9 cellular contexts compared by ENCODE assay signal in the genomic region with DNA sequence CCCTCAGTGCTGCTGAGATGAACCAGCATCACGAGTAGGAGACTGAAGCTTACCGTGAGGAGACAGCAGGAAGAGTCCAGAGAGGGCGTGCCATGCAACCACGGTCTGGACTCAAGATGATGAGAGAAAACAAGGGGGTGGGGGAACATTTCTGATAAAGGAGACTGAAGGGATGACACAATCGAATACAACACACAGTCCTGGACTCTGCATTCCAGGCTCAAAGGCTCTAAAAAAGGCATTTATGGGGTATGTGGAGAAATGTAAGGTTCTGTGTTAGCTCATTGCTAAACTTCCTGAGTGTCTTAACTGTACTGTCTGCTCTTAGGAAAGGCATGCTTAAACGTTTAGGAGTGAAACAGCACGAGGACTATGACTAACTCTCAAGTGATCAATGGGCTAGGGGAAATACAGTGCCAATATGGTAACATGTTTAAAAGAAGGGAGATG. TPM values are rescaled to one million over a fixed set of nuclear protein-coding genes. Genes with fewer than 3 reads are reported as not detected.
DNase-seq lines count a peak whose midpoint lies in the region; ATAC-seq lines count a peak whose summit lies in the region.
"Had no signal": no experiment of that assay in that cellular context is flagged by ENCODE, and none has a peak within 500 bp of the region (broad histone marks: within the 10 kb centered on the region; RNA-seq: fewer than 3 reads in every experiment).

No MANE protein-coding gene starts in this region.

- CTCF ChIA-PET in activated CD8-positive, alpha-beta memory T cell treated with anti-CD3 and anti-CD28 coated beads, Interleukin-2, amount 10 ng/mL, durations not matched to agents 7 days and 5 days (lab: Charles Lee) = interaction anchor here (0.7 to 1.5 kb wide), 2 partner anchors 9 to 22 kb away, joined by 3 to 6 read pairs; no protein-coding TSS in a partner anchor

- peaks cover 32% of the 10 kb centered on the region for H3K4me1 Mint-ChIP-seq in activated CD8-positive, alpha-beta memory T cell treated with anti-CD3 and anti-CD28 coated beads, Interleukin-2, amount 10 ng/mL, durations not matched to agents 7 days and 5 days
- H3K4me1 Mint-ChIP-seq in activated T-helper 17 cell treated with anti-CD3 and anti-CD28 coated beads, Interleukin-2, amount 50 U/mL, for 72 hours = peaks cover 12% of the 10 kb centered on the region

- peak overlapping the region; percentile 54 for H3K27ac Mint-ChIP-seq in activated CD8-positive, alpha-beta memory T cell treated with anti-CD3 and anti-CD28 coated beads, Interleukin-2, amount 10 ng/mL, durations not matched to agents 7 days and 5 days
- H3K27ac Mint-ChIP-seq in activated T-helper 17 cell treated with anti-CD3 and anti-CD28 coated beads, Interleukin-2, amount 50 U/mL, for 72 hours = peak overlapping the region; percentile 61

- no peak for ATAC-seq in activated CD8-positive, alpha-beta memory T cell treated with anti-CD3 and anti-CD28 coated beads, Interleukin-2, amount 10 ng/mL, durations not matched to agents 7 days and 5 days
- peak; percentile 88 for ATAC-seq in activated T-helper 17 cell treated with anti-CD3 and anti-CD28 coated beads, Interleukin-2, amount 50 U/mL, for 72 hours (replicated peaks)

- H3K4me3 Mint-ChIP-seq in activated CD8-positive, alpha-beta memory T cell treated with anti-CD3 and anti-CD28 coated beads, Interleukin-2, amount 10 ng/mL, durations not matched to agents 7 days and 5 days = no peak overlapping the region
- peak overlapping the region; percentile 42 for H3K4me3 Mint-ChIP-seq in activated T-helper 17 cell treated with anti-CD3 and anti-CD28 coated beads, Interleukin-2, amount 50 U/mL, for 72 hours

- H3K27me3 Mint-ChIP-seq in activated CD8-positive, alpha-beta memory T cell treated with anti-CD3 and anti-CD28 coated beads, Interleukin-2, amount 10 ng/mL, durations not matched to agents 7 days and 5 days = no peaks in the 10 kb centered on the region
- no peaks in the 10 kb centered on the region for H3K27me3 Mint-ChIP-seq in activated T-helper 17 cell treated with anti-CD3 and anti-CD28 coated beads, Interleukin-2, amount 50 U/mL, for 72 hours

- H3K9me3 Mint-ChIP-seq in activated CD8-positive, alpha-beta memory T cell treated with anti-CD3 and anti-CD28 coated beads, Interleukin-2, amount 10 ng/mL, durations not matched to agents 7 days and 5 days (ENCODE audit: low read depth) = no peaks in the 10 kb centered on the region
- no peaks in the 10 kb centered on the region for H3K9me3 Mint-ChIP-seq in activated T-helper 17 cell treated with anti-CD3 and anti-CD28 coated beads, Interleukin-2, amount 50 U/mL, for 72 hours

- DNase-seq in activated CD8-positive, alpha-beta memory T cell treated with anti-CD3 and anti-CD28 coated beads, Interleukin-2, amount 10 ng/mL, durations not matched to agents 7 days and 5 days = no peak
- no peak for DNase-seq in activated CD8-positive, alpha-beta memory T cell treated with anti-CD3 and anti-CD28 coated beads for 24 hours
- peak; percentile 63 for DNase-seq in hepatic stellate cell (ENCODE audit: low spot score)
- DNase-seq in stromal cell of bone marrow (ENCODE audit: low read depth) = peak; percentile 71
- no peak for DNase-seq in DMS53 treated with DMSO at 0.1 percent for 48 hours (lab: John Stamatoyannopoulos, UW; ENCODE audit: unreplicated experiment)
- no peak for DNase-seq in NCI-H1092 (lab: John Stamatoyannopoulos, UW)
- DNase-seq in T-helper 9 cell = no peak
- DNase-seq: T-helper 2 cell had no signal

- H3K36me3 Mint-ChIP-seq in activated CD8-positive, alpha-beta memory T cell treated with anti-CD3 and anti-CD28 coated beads, Interleukin-2, amount 10 ng/mL, durations not matched to agents 7 days and 5 days = peaks cover 13% of the 10 kb centered on the region
- H3K36me3 Mint-ChIP-seq in activated T-helper 17 cell treated with anti-CD3 and anti-CD28 coated beads, Interleukin-2, amount 50 U/mL, for 72 hours (ENCODE audit: low read depth) = peaks cover 61% of the 10 kb centered on the region

RNA-seq across cellular contexts. Expression of a gene that starts 20.6 kb away (rescaled TPM):
- 100 to 1,000 TPM; 127 to 148 TPM for total RNA-seq in activated CD8-positive, alpha-beta memory T cell treated with anti-CD3 and anti-CD28 coated beads, Interleukin-2, amount 10 ng/mL, durations not matched to agents 7 days and 5 days
- 100 to 1,000 TPM; 113 to 224 TPM for total RNA-seq in activated T-helper 17 cell treated with anti-CD3 and anti-CD28 coated beads, Interleukin-2, amount 50 U/mL, for 72 hours

RNA-seq across cellular contexts. Expression of a gene that starts 57.2 kb away (rescaled TPM):
- 10 to 100 TPM; 81.1 to 84.5 TPM for total RNA-seq in activated CD8-positive, alpha-beta memory T cell treated with anti-CD3 and anti-CD28 coated beads, Interleukin-2, amount 10 ng/mL, durations not matched to agents 7 days and 5 days
- total RNA-seq in activated T-helper 17 cell treated with anti-CD3 and anti-CD28 coated beads, Interleukin-2, amount 50 U/mL, for 72 hours = 10 to 100 TPM; 72.2 to 87.8 TPM

Comparison
In these comparisons a context has a peak if more than half of its experiments do, and no peak if none do; other contexts are left out.
1. DNase-seq: peak in hepatic stellate cell (single experiment) and stromal cell of bone marrow (single experiment); none in activated CD8-positive, alpha-beta memory T cell treated with anti-CD3 and anti-CD28 coated beads, Interleukin-2, amount 10 ng/mL, durations not matched to agents 7 days and 5 days (single experiment), activated CD8-positive, alpha-beta memory T cell treated with anti-CD3 and anti-CD28 coated beads for 24 hours (single experiment), DMS53 treated with DMSO at 0.1 percent for 48 hours (single experiment), NCI-H1092 (single experiment) and T-helper 9 cell (single experiment).